Comparison of ENCODE assay signal across 9 cellular contexts in genomic region chr13:33251131-33251629, GRCh38. TPM values are rescaled to one million over a fixed set of nuclear protein-coding genes. Genes with fewer than 3 reads are reported as not detected.
DNase-seq lines count a peak whose midpoint lies in the region; ATAC-seq, FAIRE-seq and TF ChIP-seq lines count a peak whose summit lies in the region.
"Had no signal": no experiment of that assay in that cellular context is flagged by ENCODE, and none has a peak within 500 bp of the region (broad histone marks: within the 10 kb centered on the region; RNA-seq: fewer than 3 reads in every experiment).

No MANE protein-coding gene starts in this region.

- peak overlapping the region; percentile 91 for H3K27ac ChIP-seq in astrocyte (ENCODE audit: low read depth, low read length)
- peak overlapping the region in 1 of 2 donors; percentile 84 for H3K27ac ChIP-seq in lung (ENCODE audit: low read depth in 1 of 2, low read length in 1 of 2)

- H3K27me3 ChIP-seq in astrocyte (ENCODE audit: insufficient read depth, low read length) (no peaks in the 10 kb centered on the region), lung (ENCODE audit: control insufficient read depth, insufficient read depth) (no peaks in the 10 kb centered on the region)
- H3K27me3 ChIP-seq: thyroid gland had no signal

- H2AFZ ChIP-seq in astrocyte (ENCODE audit: low read depth, low read length) = no peak overlapping the region

- H3K4me3 Mint-ChIP-seq in astrocyte (ENCODE audit: unreplicated experiment) = no peak overlapping the region

- H3K27me3 Mint-ChIP-seq in astrocyte (ENCODE audit: low read depth, unreplicated experiment) = no peaks in the 10 kb centered on the region

- H3K9ac ChIP-seq in astrocyte (ENCODE audit: low read length) = peak overlapping the region; percentile 72

- peak overlapping the region; percentile 77 for H3K27ac Mint-ChIP-seq in astrocyte (ENCODE audit: unreplicated experiment)

- H3K4me1 Mint-ChIP-seq in astrocyte (ENCODE audit: low read depth, unreplicated experiment) = peaks cover 54% of the 10 kb centered on the region

- DNase-seq in AG09309 (ENCODE audit: low read depth) = peak; percentile 80
- peak; percentile 99 for DNase-seq in astrocyte (ENCODE audit: low read depth)
- no peak for DNase-seq in lung (ENCODE audit: low spot score)
- no peak for DNase-seq in NCI-H82 (lab: John Stamatoyannopoulos, UW)
- no peak for DNase-seq in NCI-H345 (lab: John Stamatoyannopoulos, UW)
- DNase-seq in NCI-H1436 treated with DMSO at 0.1 percent for 48 hours (lab: John Stamatoyannopoulos, UW) = no peak

- H4K20me1 ChIP-seq in astrocyte (ENCODE audit: insufficient read depth, low read length) = no peaks in the 10 kb centered on the region

- H3K36me3 ChIP-seq in astrocyte (ENCODE audit: insufficient read depth, low read length) (peaks cover 6% of the 10 kb centered on the region), lung (ENCODE audit: control insufficient read depth in 2 of 2, insufficient read depth in 2 of 2, low read length in 2 of 2) (no peaks in the 10 kb centered on the region)
- H3K36me3 ChIP-seq: thyroid gland had no signal

- no peaks in the 10 kb centered on the region for H3K9me3 ChIP-seq in astrocyte (ENCODE audit: insufficient read depth, low read depth, low read length)
- H3K9me3 ChIP-seq in lung (ENCODE audit: control insufficient read depth in 2 of 2, insufficient read depth in 1 of 2, low read length in 1 of 2) = no peaks in the 10 kb centered on the region
- H3K9me3 ChIP-seq: thyroid gland had no signal

- H3K4me3 ChIP-seq in AG09309 (ENCODE audit: control insufficient read depth, low read depth, low read length) (no peak overlapping the region), astrocyte (ENCODE audit: insufficient read depth, low read depth, low read length) (no peak overlapping the region), lung (no peak overlapping the region)
- H3K4me3 ChIP-seq: thyroid gland had no signal

- peaks cover 45% of the 10 kb centered on the region for H3K4me1 ChIP-seq in astrocyte (ENCODE audit: insufficient read depth, low read length)
- peaks cover 10 to 29% of the 10 kb centered on the region in 2 donors for H3K4me1 ChIP-seq in lung (ENCODE audit: control insufficient read depth in 2 of 2, insufficient read depth in 2 of 2, low read length in 2 of 2)

- ATAC-seq in GM19397 (IDR thresholded peaks at IDR 0.05; ENCODE audit: unreplicated experiment) (peak; percentile 66), HG03571 (IDR thresholded peaks at IDR 0.05; ENCODE audit: unreplicated experiment) (peak; percentile 59), lung (ENCODE audit: insufficient read depth, low FRiP score) (peak; percentile 39)

- H3K36me3 Mint-ChIP-seq in astrocyte (ENCODE audit: low read depth, unreplicated experiment) = peaks cover 18% of the 10 kb centered on the region

- peak; percentile 93 for FAIRE-seq in astrocyte (lab: Jason Lieb, UNC)

- H3K4me2 ChIP-seq in astrocyte (ENCODE audit: low read length) = peak overlapping the region; percentile 67

- TF ChIP-seq CTCF in AG09309 (IDR thresholded peaks at IDR 0.05; ENCODE audit: control insufficient read depth, insufficient read depth, low read depth, low read length, missing control alignments) (no peak), astrocyte (IDR thresholded peaks at IDR 0.05; ENCODE audit: insufficient read depth, low read depth, low read length) (no peak), lung (IDR thresholded peaks at IDR 0.05; ENCODE audit: control extremely low read depth, extremely low read depth) (no peak)

- H3K9me3 Mint-ChIP-seq in astrocyte (ENCODE audit: unreplicated experiment) = no peaks in the 10 kb centered on the region

- 24 to 36% methylated on average over 2 of the region's 2 CpGs for WGBS in lung, 2 donors

- peaks cover 88% of the 10 kb centered on the region for H3K79me2 ChIP-seq in astrocyte (ENCODE audit: insufficient read depth, low read length)

RNA-seq across cellular contexts. Expression of gene STARD13, which starts 34.4 kb away (rescaled TPM):
- 28.7 and 30.1 TPM in 2 replicates for total RNA-seq in astrocyte
- 10 to 100 TPM; 49.5 to 91.6 TPM for total RNA-seq in lung
- polyA plus RNA-seq in lung = 1 to 10 TPM; 7.9 to 9.8 TPM

Comparison
In these comparisons a context has a peak if more than half of its experiments do, and no peak if none do; other contexts are left out.
1. DNase-seq: peak in AG09309 (single experiment) and astrocyte (single experiment); none in lung (single experiment), NCI-H82 (single experiment), NCI-H345 (single experiment) and NCI-H1436 treated with DMSO at 0.1 percent for 48 hours (single experiment).
2. Peak in every context shown above with its lines, with median percentiles within 50 percentile points of each other: ATAC-seq.